In genomic region chr17:4902540-4902939, GRCh38 we compare ENCODE assay signal across 14 cellular contexts. TPM values are rescaled to one million over a fixed set of nuclear protein-coding genes. Genes with fewer than 3 reads are reported as not detected.
DNase-seq lines count a peak whose midpoint lies in the region; ATAC-seq, FAIRE-seq and TF ChIP-seq lines count a peak whose summit lies in the region.
"Had no signal": no experiment of that assay in that cellular context is flagged by ENCODE, and none has a peak within 500 bp of the region (broad histone marks: within the 10 kb centered on the region; RNA-seq: fewer than 3 reads in every experiment).

No MANE protein-coding gene starts in this region.

- TF ChIP-seq EP300 in GM12878 (IDR thresholded peaks at IDR 0.05; ENCODE audit: borderline replicate concordance in 1 of 2, control insufficient read depth in 1 of 2, low read depth in 2 of 2, low read length in 2 of 2) (no peak), gastroesophageal sphincter (IDR thresholded peaks at IDR 0.05) (no peak)

- TF ChIP-seq POLR2A in GM12878 (IDR thresholded peaks at IDR 0.05; ENCODE audit: low read depth, low read length): no peak
- no peak for TF ChIP-seq POLR2A in gastroesophageal sphincter (IDR thresholded peaks at IDR 0.05)

- H4K20me1 ChIP-seq in BLaER1 treated with 17β-estradiol and CSF1 and Interleukin-3, amounts not matched to agents 10 nM and 100 nM: peaks cover 0 to 12% (median 0%) of the 10 kb centered on the region in 11 experiments; a peak in 6 of 22 replicates
- no peaks in the 10 kb centered on the region for H4K20me1 ChIP-seq in GM12878 (ENCODE audit: control insufficient read depth, insufficient read depth)

- ATAC-seq in GM12878 (no peak), natural killer cell (peak in 2 of 3 donors; percentile 0), gastroesophageal sphincter (no peak)
- ATAC-seq: GM23338 had no signal

- BruUV-seq in GM12878 (replicated peaks; lab: Mats Ljungman, UMichigan): no TSS peak

- H2AFZ ChIP-seq in GM12878 (ENCODE audit: control insufficient read depth, low read depth, low read length): no peak overlapping the region
- H2AFZ ChIP-seq: GM23338 had no signal

- SMC1A ChIA-PET in GM12878 (lab: Charles Lee; ENCODE audit: uncharacterized antibody, unreplicated experiment): interaction anchor here (0.6 to 1.6 kb wide), 7 partner anchors 12 to 335 kb away, joined by 3 to 4 read pairs (median 3); partner anchors contain the start of genes RNF167 and SLC25A11

- RAD21 ChIA-PET in GM12878 (lab: Charles Lee; ENCODE audit: unreplicated experiment): interaction anchor here (0.9 to 1.3 kb wide), 3 partner anchors 37 to 193 kb away, joined by 3 to 4 read pairs (median 3); partner anchors contain the start of genes PFN1, RNF167 and SLC25A11

- no peaks in the 10 kb centered on the region for H3K36me3 Mint-ChIP-seq in natural killer cell

- intact Hi-C loops in GM12878 (cut with micrococcal nuclease; ENCODE audit: unreplicated experiment): loop anchor here (5.0 kb wide), 1 partner anchor 170 kb away; the partner anchor contains the start of gene MED11
- intact Hi-C loops in natural killer cell (cut with micrococcal nuclease): loop anchor here (2.0 to 5.0 kb wide), 3 partner anchors 64 to 105 kb away; partner anchors contain the start of genes CAMTA2, PSMB6 and SPAG7

- H3K27me3 ChIP-seq in BLaER1 treated with 17β-estradiol and CSF1 and Interleukin-3, amounts not matched to agents 10 nM and 100 nM: peaks cover 26 to 38% (median 34%) of the 10 kb centered on the region in 11 experiments
- H3K27me3 ChIP-seq in GM12878 (replicated peaks in 1 of 2; ENCODE audit: control insufficient read depth in 2 of 2, insufficient read depth in 2 of 2, low read length in 1 of 2) (no peaks in the 10 kb centered on the region; a peak in 2 of 4 replicates), gastroesophageal sphincter (peaks cover 48% of the 10 kb centered on the region)

- H3K9me3 ChIP-seq in BLaER1 treated with 17β-estradiol and CSF1 and Interleukin-3, amounts not matched to agents 10 nM and 100 nM (replicated peaks in 1 of 11): no peaks in the 10 kb centered on the region
- H3K9me3 ChIP-seq in KOPT-K1 (ENCODE audit: insufficient read depth, low read length, poor library complexity, severe bottlenecking): no peaks in the 10 kb centered on the region
- no peaks in the 10 kb centered on the region; the same call in 2 of the 3 replicates for H3K9me3 ChIP-seq in GM12878 (replicated peaks; ENCODE audit: control insufficient read depth, insufficient read depth, low read length)
- H3K9me3 ChIP-seq in gastroesophageal sphincter: no peaks in the 10 kb centered on the region

- peak overlapping the region; percentile 57 to 89 (median 71) for H3K4me2 ChIP-seq in BLaER1 treated with 17β-estradiol and CSF1 and Interleukin-3, amounts not matched to agents 10 nM and 100 nM
- H3K4me2 ChIP-seq in GM12878 (ENCODE audit: control insufficient read depth, insufficient read depth): no peak overlapping the region
- H3K4me2 ChIP-seq: GM23338 had no signal

- FAIRE-seq in GM12878 (lab: Jason Lieb, UNC): peak; percentile 35

- DNase-seq in GM12878 (ENCODE audit: low read depth, low spot score) (no peak), natural killer cell (no peak), activated gamma-delta T cell treated with Interleukin-2 at 50 U/mL for 16 hours (no peak), OCI-M2 (lab: John Stamatoyannopoulos, UW; ENCODE audit: unreplicated experiment) (no peak)
- DNase-seq in effector CD8-positive, alpha-beta T cell (lab: John Stamatoyannopoulos, UW): no peak
- DNase-seq: NCI-H1048, NCI-H524 treated with DMSO at 0.1 percent for 48 hours had no signal

- peak overlapping the region; percentile 93 to 94 for H3K27ac Mint-ChIP-seq in natural killer cell
- H3K27ac Mint-ChIP-seq: GM23338 had no signal

- in situ Hi-C loops in GM12878 (cut with MboI): no loop called here

- H3K9me3 Mint-ChIP-seq in natural killer cell: no peaks in the 10 kb centered on the region
- H3K9me3 Mint-ChIP-seq: GM23338 had no signal

- H3K4me3 Mint-ChIP-seq in natural killer cell: peak overlapping the region; percentile 83
- H3K4me3 Mint-ChIP-seq: GM23338 had no signal

- H3K4me1 Mint-ChIP-seq in natural killer cell: peaks cover 37 to 42% of the 10 kb centered on the region in 2 donors

- TF ChIP-seq CTCF in GM12878 (IDR thresholded peaks at IDR 0.05 in 2 of 3, conservative IDR thresholded peaks at IDR 0.05 in 1 of 3; ENCODE audit: control insufficient read depth in 2 of 3, extremely low read depth in 1 of 3, insufficient read depth in 1 of 3, low read depth in 3 of 3, low read length in 3 of 3) (no peak), natural killer cell (IDR thresholded peaks at IDR 0.05) (no peak), gastroesophageal sphincter (IDR thresholded peaks at IDR 0.05) (no peak)

- 68% methylated on average over 8 of the region's 8 CpGs for WGBS in GM12878 (ENCODE audit: insufficient coverage, insufficient replicate concordance, low lambda C conversion rate, missing lambda C conversion rate)
- WGBS in gastroesophageal sphincter (ENCODE audit: low coverage in 1 of 2), 2 donors: 73 to 78% methylated on average over 7 of the region's 8 CpGs

- H3K4me3 ChIP-seq in BLaER1 treated with 17β-estradiol and CSF1 and Interleukin-3, amounts not matched to agents 10 nM and 100 nM: no peak overlapping the region
- no peak overlapping the region for H3K4me3 ChIP-seq in GM12878
- H3K4me3 ChIP-seq in gastroesophageal sphincter: no peak overlapping the region
- H3K4me3 ChIP-seq: GM23338 had no signal

- H3K36me3 ChIP-seq in BLaER1 treated with 17β-estradiol and CSF1 and Interleukin-3, amounts not matched to agents 10 nM and 100 nM: peaks cover 0 to 8% (median under 1%) of the 10 kb centered on the region in 11 experiments; a peak in 8 of 22 replicates
- H3K36me3 ChIP-seq in KOPT-K1 (ENCODE audit: insufficient read depth, low read length): no peaks in the 10 kb centered on the region
- H3K36me3 ChIP-seq in GM12878 (ENCODE audit: control insufficient read depth in 2 of 2, insufficient read depth in 2 of 2, low read length in 1 of 2): no peaks in the 10 kb centered on the region
- H3K36me3 ChIP-seq in gastroesophageal sphincter: peaks cover 0 to 2% of the 10 kb centered on the region in 2 donors

- peaks cover 42 to 56% (median 51%) of the 10 kb centered on the region in 10 experiments for H3K4me1 ChIP-seq in BLaER1 treated with 17β-estradiol and CSF1 and Interleukin-3, amounts not matched to agents 10 nM and 100 nM
- peaks cover 20% of the 10 kb centered on the region for H3K4me1 ChIP-seq in GM12878 (ENCODE audit: control insufficient read depth, insufficient read depth, low read length)
- peaks cover 0 to 37% (median 11%) of the 10 kb centered on the region in 3 donors for H3K4me1 ChIP-seq in gastroesophageal sphincter

- CTCF ChIA-PET in GM12878 (lab: Yijun Ruan, JAX): interaction anchor here (0.9 to 3.0 kb wide), 14 partner anchors 10 to 466 kb away, joined by 3 to 11 read pairs (median 4); partner anchors contain the start of genes ARRB2 and SPAG7

- TF ChIP-seq RAD21 in GM12878 (IDR thresholded peaks at IDR 0.05; ENCODE audit: insufficient read depth, low read depth, low read length): no peak

- no peaks in the 10 kb centered on the region for H3K79me2 ChIP-seq in GM12878 (ENCODE audit: control insufficient read depth, insufficient read depth, low read length)

- peak overlapping the region in 8 of 11 experiments; percentile 3 to 49 (median 29); a peak in 7 of 22 replicates for H3K9ac ChIP-seq in BLaER1 treated with 17β-estradiol and CSF1 and Interleukin-3, amounts not matched to agents 10 nM and 100 nM
- no peak overlapping the region for H3K9ac ChIP-seq in GM12878 (ENCODE audit: control insufficient read depth, insufficient read depth, low read length)

- POLR2A ChIA-PET in GM12878 (lab: Charles Lee): interaction anchor here (1.4 kb wide), 1 partner anchor 36 kb away, joined by 3 read pairs; no protein-coding TSS in a partner anchor

- H3K27me3 Mint-ChIP-seq in natural killer cell (ENCODE audit: low read depth in 2 of 2): no peaks in the 10 kb centered on the region

- peak overlapping the region in 4 of 11 experiments; percentile 3 to 44 (median 17); a peak in 6 of 22 replicates for H3K27ac ChIP-seq in BLaER1 treated with 17β-estradiol and CSF1 and Interleukin-3, amounts not matched to agents 10 nM and 100 nM
- H3K27ac ChIP-seq in KOPT-K1 (ENCODE audit: low read depth, low read length, poor library complexity, severe bottlenecking) (peak overlapping the region; percentile 39), GM12878 (ENCODE audit: control insufficient read depth, insufficient read depth) (no peak overlapping the region), gastroesophageal sphincter (peak overlapping the region in 2 of 4 donors; percentile 51 to 67)

RNA-seq across cellular contexts. Expression of gene CHRNE, which starts 0.4 kb away (rescaled TPM):
- total RNA-seq in GM12878 (2013; cell fraction: nucleolus; rRNA removed): 0.33 TPM in 1 of 2 replicates, not detected in the other
- 0.11 TPM in 1 of 2 replicates, not detected in the other for total RNA-seq in GM12878 (2014; rRNA removed)
- not detected in 2 replicates for total RNA-seq in GM12878 (2014; rRNA removed; fragmentation: Illumina TruSeq; extraction: Trizol)
- total RNA-seq in GM12878 (2021): 0.08 and 0.10 TPM in 2 replicates
- polyA plus RNA-seq in GM12878 (2011; ENCODE audit: low read depth): 0.10 TPM
- polyA plus RNA-seq in GM12878 (2011; rRNA removed): 0.05 TPM in 1 of 2 replicates, not detected in the other
- polyA plus RNA-seq in GM12878 (2011; cell fraction: cytosol; rRNA removed): 0.03 TPM in 1 of 2 replicates, not detected in the other
- 0.45 and 0.61 TPM in 2 replicates for polyA plus RNA-seq in GM12878 (2011; cell fraction: nucleus; rRNA removed)
- 0.10 and 0.15 TPM in 2 replicates for polyA plus RNA-seq in GM12878 (2012)
- not detected in 2 replicates for polyA plus RNA-seq in GM12878 (2014; fragmentation: Illumina TruSeq; extraction: Trizol)
- polyA plus RNA-seq in GM12878 (2014; fragmentation: Nextera tagmentation; extraction: Ambion mirVana): under 1 TPM in 1 of 2 experiments, not detected in 1; 0.05 TPM
- polyA plus RNA-seq in GM12878 (2014; rRNA removed): 0.22 TPM in 1 of 2 replicates, not detected in the other
- polyA plus RNA-seq in GM12878 (2016; fragmentation: Nextera tagmentation; extraction: Ambion mirVana): not detected
- not detected in 2 replicates for polyA minus RNA-seq in GM12878 (2011; rRNA and poly(A)+ RNA removed)
- polyA minus RNA-seq in GM12878 (2011; cell fraction: cytosol; rRNA and poly(A)+ RNA removed): not detected in 2 replicates
- not detected in 2 replicates for polyA minus RNA-seq in GM12878 (2011; cell fraction: nucleus; rRNA and poly(A)+ RNA removed)
- total RNA-seq in natural killer cell: 10 to 100 TPM; 11.8 to 17.9 (median 11.8) TPM
- under 1 TPM in 2 of 4 donors, not detected in 2; 0.23 to 0.67 TPM for total RNA-seq in gastroesophageal sphincter
- total RNA-seq: HT-29 had no signal

RNA-seq across cellular contexts. Expression of gene C17orf107, which starts 3.2 kb away (rescaled TPM):
- 0.31 TPM in 1 of 2 replicates, not detected in the other for total RNA-seq in GM12878 (2013; cell fraction: nucleolus; rRNA removed)
- 0.23 and 0.33 TPM in 2 replicates for total RNA-seq in GM12878 (2014; rRNA removed)
- total RNA-seq in GM12878 (2014; rRNA removed; fragmentation: Illumina TruSeq; extraction: Trizol): 0.18 TPM in 1 of 2 replicates, not detected in the other
- 0.16 and 0.46 TPM in 2 replicates for total RNA-seq in GM12878 (2021)
- 0.28 TPM for polyA plus RNA-seq in GM12878 (2011; ENCODE audit: low read depth)
- 0.05 TPM in 1 of 2 replicates, not detected in the other for polyA plus RNA-seq in GM12878 (2011; rRNA removed)
- polyA plus RNA-seq in GM12878 (2011; cell fraction: cytosol; rRNA removed): 0.02 and 0.03 TPM in 2 replicates
- polyA plus RNA-seq in GM12878 (2011; cell fraction: nucleus; rRNA removed): 0.15 and 0.51 TPM in 2 replicates
- polyA plus RNA-seq in GM12878 (2012): 0.48 and 0.53 TPM in 2 replicates
- 0.09 TPM in 1 of 2 replicates, not detected in the other for polyA plus RNA-seq in GM12878 (2014; fragmentation: Illumina TruSeq; extraction: Trizol)
- not detected for polyA plus RNA-seq in GM12878 (2014; fragmentation: Nextera tagmentation; extraction: Ambion mirVana)
- polyA plus RNA-seq in GM12878 (2014; rRNA removed): 0.18 TPM in 1 of 2 replicates, not detected in the other
- under 1 TPM; 0.07 to 0.11 TPM for polyA plus RNA-seq in GM12878 (2016; fragmentation: Nextera tagmentation; extraction: Ambion mirVana)
- polyA minus RNA-seq in GM12878 (2011; rRNA and poly(A)+ RNA removed): 0.05 TPM in 1 of 2 replicates, not detected in the other
- not detected in 2 replicates for polyA minus RNA-seq in GM12878 (2011; cell fraction: cytosol; rRNA and poly(A)+ RNA removed)
- polyA minus RNA-seq in GM12878 (2011; cell fraction: nucleus; rRNA and poly(A)+ RNA removed): 0.73 and 1.1 TPM in 2 replicates
- total RNA-seq in natural killer cell: 10 to 100 TPM; 24.4 to 30.2 (median 27.5) TPM
- total RNA-seq in gastroesophageal sphincter: under 1 TPM; 0.30 to 0.81 (median 0.68) TPM

RNA-seq across cellular contexts. Expression of gene GP1BA, which starts 29.5 kb away (rescaled TPM):
- not detected in 2 replicates for total RNA-seq in GM12878 (2013; cell fraction: nucleolus; rRNA removed)
- 0.06 and 0.49 TPM in 2 replicates for total RNA-seq in GM12878 (2014; rRNA removed)
- 0.04 and 0.14 TPM in 2 replicates for total RNA-seq in GM12878 (2014; rRNA removed; fragmentation: Illumina TruSeq; extraction: Trizol)
- 0.67 and 0.74 TPM in 2 replicates for total RNA-seq in GM12878 (2021)
- polyA plus RNA-seq in GM12878 (2011; ENCODE audit: low read depth): 1.9 TPM
- polyA plus RNA-seq in GM12878 (2011; rRNA removed): not detected in 2 replicates
- 0.03 and 0.12 TPM in 2 replicates for polyA plus RNA-seq in GM12878 (2011; cell fraction: cytosol; rRNA removed)
- 0.04 and 0.07 TPM in 2 replicates for polyA plus RNA-seq in GM12878 (2011; cell fraction: nucleus; rRNA removed)
- polyA plus RNA-seq in GM12878 (2012): 1.1 and 2.5 TPM in 2 replicates
- 0.25 and 0.59 TPM in 2 replicates for polyA plus RNA-seq in GM12878 (2014; fragmentation: Illumina TruSeq; extraction: Trizol)
- polyA plus RNA-seq in GM12878 (2014; fragmentation: Nextera tagmentation; extraction: Ambion mirVana): under 1 TPM; 0.05 to 0.11 TPM
- 0.28 and 0.43 TPM in 2 replicates for polyA plus RNA-seq in GM12878 (2014; rRNA removed)
- under 1 TPM; 0.35 to 0.64 TPM for polyA plus RNA-seq in GM12878 (2016; fragmentation: Nextera tagmentation; extraction: Ambion mirVana)
- polyA minus RNA-seq in GM12878 (2011; rRNA and poly(A)+ RNA removed): 0.15 and 0.26 TPM in 2 replicates
- not detected in 2 replicates for polyA minus RNA-seq in GM12878 (2011; cell fraction: cytosol; rRNA and poly(A)+ RNA removed)
- polyA minus RNA-seq in GM12878 (2011; cell fraction: nucleus; rRNA and poly(A)+ RNA removed): not detected in 2 replicates
- 1 to 10 TPM in 2 of 3 donors, under 1 TPM in 1; 0.25 to 4.3 (median 2.2) TPM for total RNA-seq in natural killer cell
- under 1 TPM in 1 of 4 donors, not detected in 3; 0.19 TPM for total RNA-seq in gastroesophageal sphincter
- total RNA-seq: activated CD8-positive, alpha-beta memory T cell treated with anti-CD3 and anti-CD28 coated beads for 36 hours; fibroblast of lung; GM23338; HT-29 had no signal
- polyA plus RNA-seq: fibroblast of lung had no signal

RNA-seq across cellular contexts. Expression of gene SLC25A11, which starts 37.3 kb away (rescaled TPM):
- 39.8 and 41.2 TPM in 2 replicates for total RNA-seq in GM12878 (2013; cell fraction: nucleolus; rRNA removed)
- total RNA-seq in GM12878 (2014; rRNA removed) (82.7 and 91.4 TPM in 2 replicates), GM12878 (2014; rRNA removed; fragmentation: Illumina TruSeq; extraction: Trizol) (32.1 and 35.2 TPM in 2 replicates), GM12878 (2021) (73.7 and 82.2 TPM in 2 replicates), natural killer cell (10 to 100 TPM; 34.7 to 47.5 (median 42.5) TPM), gastroesophageal sphincter (10 to 100 TPM; 28.7 to 58.9 (median 46.8) TPM)
- 14.1 TPM for polyA plus RNA-seq in GM12878 (2011; ENCODE audit: low read depth)
- polyA plus RNA-seq in GM12878 (2011; rRNA removed) (11.8 and 28.2 TPM in 2 replicates), GM12878 (2014; fragmentation: Illumina TruSeq; extraction: Trizol) (19.1 and 59.2 TPM in 2 replicates), GM12878 (2014; fragmentation: Nextera tagmentation; extraction: Ambion mirVana) (10 to 100 TPM in 1 of 2 experiments, 1 to 10 TPM in 1; 5.8 to 10.9 TPM), GM12878 (2014; rRNA removed) (70.9 and 72.5 TPM in 2 replicates), GM12878 (2016; fragmentation: Nextera tagmentation; extraction: Ambion mirVana) (100 to 1,000 TPM; 141 to 142 TPM)
- polyA plus RNA-seq in GM12878 (2011; cell fraction: cytosol; rRNA removed): 50.2 TPM in 2 replicates
- polyA plus RNA-seq in GM12878 (2011; cell fraction: nucleus; rRNA removed): 59.6 and 63.5 TPM in 2 replicates
- polyA plus RNA-seq in GM12878 (2012): 33.1 and 38.0 TPM in 2 replicates
- 23.3 and 40.2 TPM in 2 replicates for polyA minus RNA-seq in GM12878 (2011; rRNA and poly(A)+ RNA removed)
- 12.2 and 13.4 TPM in 2 replicates for polyA minus RNA-seq in GM12878 (2011; cell fraction: cytosol; rRNA and poly(A)+ RNA removed)
- 32.0 and 59.6 TPM in 2 replicates for polyA minus RNA-seq in GM12878 (2011; cell fraction: nucleus; rRNA and poly(A)+ RNA removed)

RNA-seq across cellular contexts. Expression of gene RNF167, which starts 37.5 kb away (rescaled TPM):
- total RNA-seq in GM12878 (2013; cell fraction: nucleolus; rRNA removed): 36.5 and 46.0 TPM in 2 replicates
- total RNA-seq in GM12878 (2014; rRNA removed) (47.6 and 52.9 TPM in 2 replicates), GM12878 (2014; rRNA removed; fragmentation: Illumina TruSeq; extraction: Trizol) (57.4 and 63.9 TPM in 2 replicates), GM12878 (2021) (86.5 and 91.3 TPM in 2 replicates), natural killer cell (100 to 1,000 TPM; 149 to 189 (median 177) TPM), gastroesophageal sphincter (10 to 100 TPM; 67.3 to 98.8 (median 85.9) TPM)
- 69.5 TPM for polyA plus RNA-seq in GM12878 (2011; ENCODE audit: low read depth)
- polyA plus RNA-seq in GM12878 (2011; rRNA removed) (58.4 and 90.7 TPM in 2 replicates), GM12878 (2014; fragmentation: Illumina TruSeq; extraction: Trizol) (132 and 147 TPM in 2 replicates), GM12878 (2014; fragmentation: Nextera tagmentation; extraction: Ambion mirVana) (10 to 100 TPM; 33.6 to 35.3 TPM), GM12878 (2014; rRNA removed) (87.1 and 87.9 TPM in 2 replicates), GM12878 (2016; fragmentation: Nextera tagmentation; extraction: Ambion mirVana) (10 to 100 TPM; 49.7 to 57.7 TPM)
- polyA plus RNA-seq in GM12878 (2011; cell fraction: cytosol; rRNA removed): 174 and 192 TPM in 2 replicates
- polyA plus RNA-seq in GM12878 (2011; cell fraction: nucleus; rRNA removed): 178 and 241 TPM in 2 replicates
- 87.5 and 90.3 TPM in 2 replicates for polyA plus RNA-seq in GM12878 (2012)
- polyA minus RNA-seq in GM12878 (2011; rRNA and poly(A)+ RNA removed): 68.8 and 133 TPM in 2 replicates
- polyA minus RNA-seq in GM12878 (2011; cell fraction: cytosol; rRNA and poly(A)+ RNA removed): 54.1 and 60.8 TPM in 2 replicates
- 41.7 and 74.5 TPM in 2 replicates for polyA minus RNA-seq in GM12878 (2011; cell fraction: nucleus; rRNA and poly(A)+ RNA removed)

Comparison
In these comparisons a context has a peak if more than half of its experiments do, and no peak if none do; other contexts are left out.
1. ATAC-seq: peak in natural killer cell (2 of 3); none in GM12878 (single experiment) and gastroesophageal sphincter (single experiment).
2. RNA of gene CHRNE, which starts 0.4 kb away (total RNA-seq): 11.8 to 17.9 TPM in natural killer cell; 0.23 to 0.67 TPM in gastroesophageal sphincter and 0.08 to 0.33 TPM in GM12878; every median in the first group is over 4 times any median in the second.
3. RNA of gene C17orf107, which starts 3.2 kb away (total RNA-seq): 24.4 to 30.2 TPM in natural killer cell; 0.30 to 0.81 TPM in gastroesophageal sphincter and 0.16 to 0.46 TPM in GM12878; every median in the first group is over 10 times any median in the second.